Comparison of ENCODE assay signal across 16 cellular contexts in the genomic region with DNA sequence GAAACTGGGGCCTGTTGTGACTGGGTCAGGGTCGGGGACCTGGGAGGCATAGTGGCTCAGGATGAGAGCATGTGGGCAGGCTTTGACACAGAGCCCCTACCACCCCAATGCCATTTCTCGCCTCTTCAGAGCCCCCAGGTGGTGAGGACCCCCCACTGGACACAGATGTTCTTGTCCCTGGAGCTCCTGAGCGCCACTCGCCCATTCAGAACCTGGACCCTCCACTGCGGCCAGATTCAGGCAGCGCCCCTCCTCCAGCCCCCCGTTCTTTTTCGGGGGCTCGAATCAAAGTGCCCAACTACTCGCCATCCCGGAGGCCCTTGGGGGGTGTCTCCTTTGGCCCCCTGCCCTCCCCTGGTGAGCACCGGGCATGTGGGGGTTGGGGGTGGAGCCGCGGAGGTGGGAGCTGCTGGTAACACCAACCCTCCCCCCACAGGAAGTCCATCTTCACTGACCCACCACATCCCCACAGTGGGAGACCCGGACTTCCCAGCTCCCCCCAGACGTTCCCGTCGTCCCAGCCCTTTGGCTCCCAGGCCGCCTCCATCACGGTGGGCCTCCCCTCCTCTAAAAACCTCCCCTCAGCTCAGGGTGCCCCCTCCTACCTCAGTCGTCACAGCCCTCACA.
"Had no signal": no experiment of that assay in that cellular context is flagged by ENCODE, and none has a peak within 500 bp of the region (broad histone marks: within the 10 kb centered on the region; RNA-seq: fewer than 3 reads in every experiment).

No MANE protein-coding gene starts in this region.

- H3K27ac ChIP-seq: cardiac muscle cell, lower lobe of right lung, pancreas, thoracic aorta had no signal

- H3K27me3 ChIP-seq: cardiac muscle cell, esophagus squamous epithelium, pancreas had no signal

- H3K4me2 ChIP-seq: smooth muscle cell had no signal

- H3K9me3 ChIP-seq: esophagus squamous epithelium, lower lobe of right lung, pancreas, thoracic aorta had no signal

- DNase-seq: activated CD4-positive, alpha-beta T cell treated with anti-CD3 and anti-CD28 coated beads, Interleukin-2, amount 50 U/mL, for 48 hours; amniotic stem cell; effector CD8-positive, alpha-beta T cell; esophagus squamous epithelium; islet precursor cell; left colon; lower lobe of right lung; naive thymus-derived CD8-positive, alpha-beta T cell; stimulated activated CD4-positive, alpha-beta T cell treated with anti-CD3 and anti-CD28 coated beads, Interleukin-4, amount 100 ng/mL, for 24 hours had no signal

- FAIRE-seq: endothelial cell of umbilical vein, pancreas, TTC549 had no signal

- H3K4me3 ChIP-seq: cardiac muscle cell, esophagus squamous epithelium, lower lobe of right lung, pancreas, smooth muscle cell, thoracic aorta had no signal

- ATAC-seq: lower lobe of right lung; naive thymus-derived CD8-positive, alpha-beta T cell; pancreas; stimulated activated memory B cell treated with anti-CD40 and anti-IgM and Interleukin-4, amounts not matched to agents 10 μg/mL and 1 μg/mL and 100 μg/mL, for 72 hours had no signal

- H3K4me1 ChIP-seq: lower lobe of right lung, pancreas had no signal
